ENCODE assay signal across 1 cellular context in the genomic region with DNA sequence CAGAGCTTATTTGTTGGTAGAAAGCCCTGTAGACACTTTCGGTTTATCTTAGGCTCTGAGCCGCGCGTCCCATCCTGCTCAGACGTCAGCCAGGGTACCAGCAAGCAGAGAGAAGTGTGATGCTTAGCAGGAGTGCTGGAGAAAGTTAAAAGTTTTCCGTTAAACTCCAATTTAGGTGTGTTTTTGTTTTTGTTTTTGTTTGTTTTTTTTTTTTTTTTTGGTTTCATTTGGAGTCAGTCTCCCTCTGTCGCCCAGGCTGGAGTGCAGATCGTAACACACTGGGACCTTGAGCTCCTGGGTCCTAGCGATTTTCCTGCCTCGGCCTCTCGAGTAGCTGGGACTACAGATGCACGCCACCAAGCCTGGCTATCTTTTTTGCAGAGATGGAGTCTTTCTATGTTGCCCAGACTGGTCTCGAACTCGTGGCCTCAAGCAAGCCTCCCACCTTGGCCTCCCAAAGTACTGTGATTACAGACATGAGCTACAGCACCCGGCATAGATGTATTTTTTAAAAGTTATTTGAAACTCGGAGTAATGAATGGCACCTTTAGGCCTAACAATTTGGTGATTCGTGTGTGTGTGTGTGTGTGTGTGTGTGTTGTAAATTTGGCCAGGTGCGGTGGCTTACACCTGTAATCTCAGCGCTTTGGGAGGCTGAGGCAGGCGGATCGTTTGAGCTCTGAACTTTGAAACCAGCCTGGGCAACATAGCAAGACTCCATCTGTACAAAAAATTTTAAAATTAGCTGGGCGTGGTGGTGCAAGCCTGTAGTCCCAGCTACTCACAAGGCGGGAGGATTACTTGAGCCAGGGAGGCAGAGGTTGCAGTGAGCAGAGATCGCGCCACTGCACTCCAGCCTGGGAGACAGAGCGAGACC.
TF ChIP-seq lines count a peak whose summit lies in the region.

No MANE protein-coding gene starts in this region.

TF ChIP-seq in K562, 482 proteins besides CTCF, POLR2A, EP300 and RAD21 (continued from another document):
- TF ChIP-seq, protein P1, sequence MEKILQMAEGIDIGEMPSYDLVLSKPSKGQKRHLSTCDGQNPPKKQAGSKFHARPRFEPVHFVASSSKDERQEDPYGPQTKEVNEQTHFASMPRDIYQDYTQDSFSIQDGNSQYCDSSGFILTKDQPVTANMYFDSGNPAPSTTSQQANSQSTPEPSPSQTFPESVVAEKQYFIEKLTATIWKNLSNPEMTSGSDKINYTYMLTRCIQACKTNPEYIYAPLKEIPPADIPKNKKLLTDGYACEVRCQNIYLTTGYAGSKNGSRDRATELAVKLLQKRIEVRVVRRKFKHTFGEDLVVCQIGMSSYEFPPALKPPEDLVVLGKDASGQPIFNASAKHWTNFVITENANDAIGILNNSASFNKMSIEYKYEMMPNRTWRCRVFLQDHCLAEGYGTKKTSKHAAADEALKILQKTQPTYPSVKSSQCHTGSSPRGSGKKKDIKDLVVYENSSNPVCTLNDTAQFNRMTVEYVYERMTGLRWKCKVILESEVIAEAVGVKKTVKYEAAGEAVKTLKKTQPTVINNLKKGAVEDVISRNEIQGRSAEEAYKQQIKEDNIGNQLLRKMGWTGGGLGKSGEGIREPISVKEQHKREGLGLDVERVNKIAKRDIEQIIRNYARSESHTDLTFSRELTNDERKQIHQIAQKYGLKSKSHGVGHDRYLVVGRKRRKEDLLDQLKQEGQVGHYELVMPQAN (IDR thresholded peaks at IDR 0.05; ENCODE audit: borderline replicate concordance), result 0 out of 2 replicates have a peak, but pooled peaks have one; percentile 7
- no peak for TF ChIP-seq RBM15 (IDR thresholded peaks at IDR 0.05; ENCODE audit: insufficient read depth, low read length)
- TF ChIP-seq RBM25 (IDR thresholded peaks at IDR 0.05; ENCODE audit: low read depth, low read length, severe bottlenecking), result peak; percentile 59
- TF ChIP-seq DPF2 (IDR thresholded peaks at IDR 0.05), result peak; percentile 59; the same call in 1 of the 2 replicates
